Comparison of ENCODE assay signal across 1 cellular context in the genomic region with DNA sequence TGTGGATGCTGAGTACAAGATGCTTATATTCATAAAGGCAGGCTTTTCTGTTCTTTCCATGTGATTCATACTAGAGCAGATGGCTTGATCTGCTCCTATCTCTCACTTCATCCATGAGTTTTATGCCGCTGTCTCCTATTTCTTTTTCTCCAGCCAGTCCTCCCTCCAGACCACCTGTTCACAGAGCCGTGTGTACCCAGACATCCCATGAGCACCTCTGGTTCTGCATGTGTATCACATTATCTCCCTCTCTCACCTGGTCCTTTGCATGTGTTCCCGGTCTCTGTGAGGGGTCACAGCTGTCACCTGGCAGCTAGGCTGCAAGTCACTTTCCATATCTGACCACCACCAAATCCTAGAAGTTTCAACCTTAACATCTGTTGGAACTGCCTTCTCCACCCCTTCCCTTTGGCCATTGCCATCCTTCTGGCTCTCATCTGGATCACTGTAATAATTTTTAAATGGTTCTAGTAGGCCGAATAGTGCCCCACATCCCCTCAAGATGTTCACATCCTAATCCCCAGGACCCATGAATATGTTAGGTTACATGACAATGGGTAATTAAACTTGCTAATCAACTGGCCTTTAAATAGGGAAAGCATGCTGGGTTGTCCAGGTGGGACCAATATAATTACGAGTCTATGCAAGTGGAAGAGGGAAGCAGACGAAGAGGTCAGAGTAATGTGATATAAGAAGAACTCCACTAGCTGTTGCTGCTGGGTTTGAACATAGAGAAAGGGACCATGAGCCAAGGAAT.
TF ChIP-seq lines count a peak whose summit lies in the region.

No MANE protein-coding gene starts in this region.

TF ChIP-seq in IMR-90, 13 proteins besides CTCF, POLR2A, EP300 and RAD21 (continued from another document):
- TF ChIP-seq SMC3 (IDR thresholded peaks at IDR 0.05; ENCODE audit: low read depth, low read length) (no peak), CHD1 (IDR thresholded peaks at IDR 0.05; ENCODE audit: low read depth, low read length) (no peak)
